In genomic region chr1:183209533-183210158, GRCh38 we compare ENCODE assay signal across 1 cellular context.
TF ChIP-seq lines count a peak whose summit lies in the region.

No MANE protein-coding gene starts in this region.

TF ChIP-seq in IMR-90, 13 proteins besides CTCF, POLR2A, EP300 and RAD21 (continued from another document):
- TF ChIP-seq ELK1 (IDR thresholded peaks at IDR 0.05; ENCODE audit: borderline replicate concordance, low read depth, low read length): no peak
- TF ChIP-seq FOS (IDR thresholded peaks at IDR 0.05; ENCODE audit: low read depth, low read length): peak; percentile 69; the same call in 1 of the 2 replicates
- TF ChIP-seq CHD1 (IDR thresholded peaks at IDR 0.05; ENCODE audit: low read depth, low read length): no peak
